Comparison of ENCODE assay signal across 1 cellular context in genomic region chr11:78076733-78077403, GRCh38.
TF ChIP-seq lines count a peak whose summit lies in the region.

No MANE protein-coding gene starts in this region.

TF ChIP-seq in HepG2, 621 proteins besides CTCF, POLR2A, EP300 and RAD21:
- no peak for TF ChIP-seq ZSCAN5A (CRISPR knock-in tag; IDR thresholded peaks at IDR 0.05; ENCODE audit: borderline replicate concordance)
- TF ChIP-seq STAG1 (CRISPR knock-in tag; IDR thresholded peaks at IDR 0.05) = 0 out of 2 replicates have a peak, but pooled peaks have one; percentile 7
- TF ChIP-seq ZNF879 (CRISPR knock-in tag; IDR thresholded peaks at IDR 0.05) = no peak
- no peak for TF ChIP-seq ZNF704 (CRISPR knock-in tag; IDR thresholded peaks at IDR 0.05; ENCODE audit: borderline replicate concordance)
- peak; percentile 77 for TF ChIP-seq ZNF121 (CRISPR knock-in tag; IDR thresholded peaks at IDR 0.05)
- TF ChIP-seq ZNF33A (CRISPR knock-in tag; IDR thresholded peaks at IDR 0.05; ENCODE audit: borderline replicate concordance) = no peak
- TF ChIP-seq ZNF362 (CRISPR knock-in tag; IDR thresholded peaks at IDR 0.05; ENCODE audit: borderline replicate concordance) = peak; percentile 15; the same call in 1 of the 2 replicates
- TF ChIP-seq ARNTL (CRISPR knock-in tag; IDR thresholded peaks at IDR 0.05) = no peak
- TF ChIP-seq ARID4A (CRISPR knock-in tag; IDR thresholded peaks at IDR 0.05; ENCODE audit: borderline replicate concordance) = 0 out of 2 replicates have a peak, but pooled peaks have one; percentile 11
- peak; percentile 95 for TF ChIP-seq ZNF770 (CRISPR knock-in tag; IDR thresholded peaks at IDR 0.05)
- TF ChIP-seq ZBTB40 (IDR thresholded peaks at IDR 0.05) = no peak
- no peak for TF ChIP-seq ZBTB40 (CRISPR knock-in tag; IDR thresholded peaks at IDR 0.05)
- no peak for TF ChIP-seq ZNF883 (CRISPR knock-in tag; IDR thresholded peaks at IDR 0.05; ENCODE audit: not compliant biosample characterization)
